ENCODE assay signal across 11 cellular contexts in the genomic region with DNA sequence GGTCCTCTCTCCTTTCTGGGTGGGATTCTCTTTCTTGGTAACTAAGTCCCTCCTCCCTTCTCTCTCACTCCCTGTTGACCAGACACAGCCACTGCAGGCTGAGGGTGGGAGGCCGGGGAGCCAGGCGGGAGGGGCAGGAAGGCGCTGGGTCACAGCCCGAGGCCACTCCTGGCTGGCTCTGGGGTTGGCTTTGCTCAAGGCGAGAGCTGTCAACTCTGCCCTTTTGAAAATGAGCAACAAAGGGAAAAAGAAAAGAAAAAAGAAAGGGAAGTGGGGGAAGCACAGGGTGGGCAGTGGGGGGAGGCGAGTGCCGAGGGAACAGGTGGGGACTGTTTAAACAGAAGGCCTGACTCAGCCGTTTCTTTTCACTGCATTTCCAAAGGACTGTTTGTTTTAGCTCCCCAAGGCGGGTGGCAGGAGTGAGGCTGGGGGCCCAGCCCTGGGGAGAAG.
DNase-seq lines count a peak whose midpoint lies in the region; ATAC-seq, FAIRE-seq and TF ChIP-seq lines count a peak whose summit lies in the region.
"Had no signal": no experiment of that assay in that cellular context is flagged by ENCODE, and none has a peak within 500 bp of the region (broad histone marks: within the 10 kb centered on the region; RNA-seq: fewer than 3 reads in every experiment).

No MANE protein-coding gene starts in this region.

- no peaks in the 10 kb centered on the region for H3K36me3 Mint-ChIP-seq in astrocyte (ENCODE audit: low read depth, unreplicated experiment)

- no peak for FAIRE-seq in A549 (lab: Jason Lieb, UNC)
- FAIRE-seq in astrocyte (lab: Jason Lieb, UNC): no peak
- FAIRE-seq: colon had no signal

- POLR2A ChIA-PET in A549 (lab: Yijun Ruan, JAX): no interaction called here

- H3K36me3 ChIP-seq in astrocyte (ENCODE audit: insufficient read depth, low read length): no peaks in the 10 kb centered on the region

- ATAC-seq in A549: no peak
- no peak for ATAC-seq in HG03196 (IDR thresholded peaks at IDR 0.05; ENCODE audit: unreplicated experiment)
- ATAC-seq in GM21528 (IDR thresholded peaks at IDR 0.05; ENCODE audit: low FRiP score, unreplicated experiment): no peak
- ATAC-seq in GM19035 (IDR thresholded peaks at IDR 0.05; ENCODE audit: unreplicated experiment): no peak
- ATAC-seq: activated CD4-positive, CD25-positive, alpha-beta regulatory T cell treated with anti-CD3 and anti-CD28 coated beads, Interleukin-2, amount 50 U/mL, for 24 hours had no signal

- peaks cover 2% of the 10 kb centered on the region for H3K27me3 ChIP-seq in astrocyte (ENCODE audit: insufficient read depth, low read length)

- no peak overlapping the region for H3K4me2 ChIP-seq in A549
- peak overlapping the region; percentile 64 for H3K4me2 ChIP-seq in astrocyte (ENCODE audit: low read length)

- H3K4me1 ChIP-seq in A549 (no peaks in the 10 kb centered on the region), astrocyte (ENCODE audit: insufficient read depth, low read length) (peaks cover 4% of the 10 kb centered on the region)

- H3K4me3 Mint-ChIP-seq in astrocyte (ENCODE audit: unreplicated experiment): no peak overlapping the region

- H3K9me3 ChIP-seq in A549: 0 out of 3 replicates have a peak, but pooled peaks cover 2% of the 10 kb centered on the region
- H3K9me3 ChIP-seq in astrocyte (ENCODE audit: insufficient read depth, low read depth, low read length): no peaks in the 10 kb centered on the region

- TF ChIP-seq RAD21 in A549 (conservative IDR thresholded peaks at IDR 0.05 in 1 of 2, IDR thresholded peaks at IDR 0.05 in 1 of 2): no peak

- DNase-seq in A549 (ENCODE audit: low read depth in 1 of 2, low spot score in 1 of 2): no peak
- DNase-seq in NCI-H1105 treated with DMSO at 0.1 percent for 48 hours (lab: John Stamatoyannopoulos, UW): peak; percentile 94
- no peak for DNase-seq in astrocyte (ENCODE audit: low read depth)
- DNase-seq in kidney tubule cell (ENCODE audit: low spot score): peak; percentile 47
- DNase-seq in kidney glomerular epithelial cell (lab: John Stamatoyannopoulos, UW): no peak
- DNase-seq: nucleus accumbens had no signal

- WGBS in A549 (ENCODE audit: missing lambda C conversion rate): 37% methylated on average over 9 of the region's 9 CpGs

- no peak for TF ChIP-seq EP300 in A549 (IDR thresholded peaks at IDR 0.05)

- no peak overlapping the region for H3K27ac Mint-ChIP-seq in astrocyte (ENCODE audit: unreplicated experiment)

- peaks cover 6% of the 10 kb centered on the region for H3K4me1 Mint-ChIP-seq in astrocyte (ENCODE audit: low read depth, unreplicated experiment)

- CTCF ChIA-PET in A549 (lab: Yijun Ruan, JAX): no interaction called here

- no peaks in the 10 kb centered on the region for H4K20me1 ChIP-seq in astrocyte (ENCODE audit: insufficient read depth, low read length)

- no peak for TF ChIP-seq POLR2A in A549 (IDR thresholded peaks at IDR 0.05; ENCODE audit: low read length)

- H3K27ac ChIP-seq in A549: no peak overlapping the region
- no peak overlapping the region for H3K27ac ChIP-seq in astrocyte (ENCODE audit: low read depth, low read length)

- H2AFZ ChIP-seq in astrocyte (ENCODE audit: low read depth, low read length): peak overlapping the region; percentile 44

- H3K27me3 Mint-ChIP-seq in astrocyte (ENCODE audit: low read depth, unreplicated experiment): peaks cover 19% of the 10 kb centered on the region

- TF ChIP-seq CTCF in A549 (IDR thresholded peaks at IDR 0.05) (no peak), astrocyte (IDR thresholded peaks at IDR 0.05; ENCODE audit: insufficient read depth, low read depth, low read length) (no peak)

- peak overlapping the region; percentile 25 for H3K9ac ChIP-seq in astrocyte (ENCODE audit: low read length)

- peaks cover 3% of the 10 kb centered on the region for H3K9me3 Mint-ChIP-seq in astrocyte (ENCODE audit: unreplicated experiment)

- H3K4me3 ChIP-seq in A549 (no peak overlapping the region), astrocyte (ENCODE audit: insufficient read depth, low read depth, low read length) (no peak overlapping the region)

- no peaks in the 10 kb centered on the region for H3K79me2 ChIP-seq in astrocyte (ENCODE audit: insufficient read depth, low read length)

TF ChIP-seq in A549, 52 proteins besides CTCF, POLR2A, EP300 and RAD21:
- TF ChIP-seq HEYL (CRISPR knock-in tag; IDR thresholded peaks at IDR 0.05) (no peak), RARB (CRISPR knock-in tag; IDR thresholded peaks at IDR 0.05) (no peak), CHD2 (IDR thresholded peaks at IDR 0.05; ENCODE audit: low read length, partially characterized antibody) (no peak), HOXA7 (CRISPR knock-in tag; IDR thresholded peaks at IDR 0.05) (no peak), POLR2AphosphoS2 (conservative IDR thresholded peaks at IDR 0.05; ENCODE audit: low read length) (no peak), MAFK (IDR thresholded peaks at IDR 0.05; ENCODE audit: partially characterized antibody) (peak; percentile 3), FOXS1 (CRISPR knock-in tag; IDR thresholded peaks at IDR 0.05) (no peak), RCOR1 (IDR thresholded peaks at IDR 0.05; ENCODE audit: low read depth, low read length) (no peak)

Comparison
In these comparisons a context has a peak if more than half of its experiments do, and no peak if none do; other contexts are left out.
1. DNase-seq: peak in NCI-H1105 treated with DMSO at 0.1 percent for 48 hours (single experiment) and kidney tubule cell (single experiment); none in A549 (0 of 2), astrocyte (single experiment) and kidney glomerular epithelial cell (single experiment).